Comparison of ENCODE assay signal across 19 cellular contexts in the genomic region with DNA sequence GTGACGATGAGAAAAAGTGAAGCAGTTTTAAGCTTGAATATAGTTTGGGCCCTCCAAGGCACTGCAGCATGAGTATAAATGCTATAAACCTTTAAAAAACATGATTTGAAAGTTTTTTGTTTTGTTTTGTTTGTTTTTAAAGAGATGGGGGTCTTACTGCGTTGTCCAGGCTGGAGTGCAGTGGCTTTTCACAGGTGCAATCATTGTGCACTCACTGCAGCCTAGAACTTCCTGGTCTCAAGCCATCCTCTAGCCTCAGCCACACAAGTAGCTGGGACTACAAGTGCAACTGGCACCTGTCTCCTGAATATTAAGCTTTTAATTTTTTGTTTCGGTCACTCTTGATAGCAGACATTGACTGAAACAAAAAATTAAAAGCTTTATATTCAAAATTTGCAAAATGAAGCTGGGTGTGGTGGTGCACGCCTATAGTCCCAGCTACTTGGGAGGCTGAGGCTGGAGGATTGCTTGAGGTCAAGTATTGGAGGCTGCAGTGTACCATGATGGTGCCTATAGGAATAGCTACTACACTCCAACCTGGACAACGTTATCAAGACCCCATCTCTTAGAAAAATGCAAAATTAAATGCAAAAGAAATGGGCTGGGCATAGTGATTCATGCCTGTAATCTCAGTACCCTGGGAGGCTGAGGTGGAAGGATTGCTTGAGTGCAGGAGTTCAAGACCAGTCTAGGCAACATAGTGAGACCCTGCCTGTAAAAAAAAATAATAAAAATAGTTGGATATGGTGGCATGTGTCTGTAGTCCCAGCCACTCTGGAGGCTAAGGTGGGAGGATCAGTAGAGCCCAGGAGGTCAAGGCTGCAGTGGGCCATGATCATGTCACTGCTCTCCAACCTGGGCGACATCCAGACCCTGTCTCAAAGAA. TPM values are rescaled to one million over a fixed set of nuclear protein-coding genes. Genes with fewer than 3 reads are reported as not detected.
DNase-seq lines count a peak whose midpoint lies in the region; ATAC-seq, FAIRE-seq and TF ChIP-seq lines count a peak whose summit lies in the region.
"Had no signal": no experiment of that assay in that cellular context is flagged by ENCODE, and none has a peak within 500 bp of the region (broad histone marks: within the 10 kb centered on the region; RNA-seq: fewer than 3 reads in every experiment).

No MANE protein-coding gene starts in this region.

- TF ChIP-seq RAD21 in HepG2 (CRISPR knock-in tag; IDR thresholded peaks at IDR 0.05), result no peak
- no peak for TF ChIP-seq RAD21 in H1 (IDR thresholded peaks at IDR 0.05 in 1 of 2, conservative IDR thresholded peaks at IDR 0.05 in 1 of 2; ENCODE audit: low read depth in 2 of 2, low read length in 2 of 2)

- H3K9ac ChIP-seq in HepG2 (ENCODE audit: insufficient read depth, low read depth, low read length), result no peak overlapping the region
- H3K9ac ChIP-seq in H1 (replicated peaks in 1 of 4; ENCODE audit: extremely low read depth in 1 of 4, low read depth in 3 of 4, low read length in 3 of 4), result no peak overlapping the region
- H3K9ac ChIP-seq: BLaER1, GM23248 had no signal

- no peak for DNase-seq in HepG2 (ENCODE audit: low spot score)
- DNase-seq in right lobe of liver, result no peak
- DNase-seq in H1 (ENCODE audit: low read depth in 1 of 2, low spot score in 2 of 2), result no peak
- DNase-seq in progenitor cell of endocrine pancreas (ENCODE audit: low spot score, unreplicated experiment), result no peak
- no peak for DNase-seq in activated naive CD4-positive, alpha-beta T cell treated with anti-CD3 and anti-CD28 coated beads, Interleukin-2, amount 50 U/mL, for 72 hours (ENCODE audit: low spot score in 2 of 2)
- DNase-seq in NCI-H526 treated with DMSO at 0.1 percent for 48 hours (lab: John Stamatoyannopoulos, UW), result no peak
- DNase-seq: Caco-2; CD4-positive, CD25-positive, alpha-beta regulatory T cell; CD8-positive, alpha-beta T cell; DMS153; DND-41; GM23248; HCEC 1CT had no signal

- intact Hi-C loops in HepG2 (cut with micrococcal nuclease; ENCODE audit: unreplicated experiment) (no loop called here), right lobe of liver (cut with DNase I) (no loop called here)

- no peak overlapping the region for H3K4me3 ChIP-seq in HepG2 (replicated peaks in 1 of 3; ENCODE audit: insufficient read depth in 1 of 3, low read depth in 2 of 3, low read length in 3 of 3)
- H3K4me3 ChIP-seq in right lobe of liver, result no peak overlapping the region
- no peak overlapping the region for H3K4me3 ChIP-seq in H1 (ENCODE audit: extremely low read depth in 1 of 4, insufficient read depth in 2 of 4, low read depth in 3 of 4, low read length in 4 of 4)
- H3K4me3 ChIP-seq: BLaER1, GM23248 had no signal

- FAIRE-seq in HepG2 (lab: Jason Lieb, UNC), result no peak
- FAIRE-seq in H1 (lab: Jason Lieb, UNC), result no peak
- FAIRE-seq: A204.1, GM19239 had no signal

- no peak overlapping the region for H4K91ac ChIP-seq in H1 (replicated peaks; ENCODE audit: insufficient read length, low read length)

- H2AK5ac ChIP-seq in H1 (ENCODE audit: low read depth, low read length), result no peak overlapping the region

- WGBS in HepG2 (ENCODE audit: low lambda C conversion rate), result 97% methylated on average over 6 of the region's 6 CpGs
- WGBS in right lobe of liver (ENCODE audit: insufficient coverage, low coverage, low lambda C conversion rate, missing lambda C conversion rate), result 96% methylated on average over 6 of the region's 6 CpGs
- WGBS in H1 (ENCODE audit: extremely low coverage in 1 of 2, insufficient coverage in 1 of 2, insufficient read length in 1 of 2, insufficient replicate concordance in 2 of 2, low coverage in 1 of 2, low lambda C conversion rate in 2 of 2, missing lambda C conversion rate in 1 of 2), 2 experiments, result 92% methylated on average over 6 of the region's 6 CpGs; no CpG with 5 or more reads in 1 of the 2 experiments

- no peak overlapping the region for H3K27ac ChIP-seq in HepG2 (ENCODE audit: extremely low read length, insufficient read depth, low read length)
- no peak overlapping the region for H3K27ac ChIP-seq in right lobe of liver
- no peak overlapping the region for H3K27ac ChIP-seq in H1 (ENCODE audit: low read depth, low read length)
- H3K27ac ChIP-seq: 22Rv1, BLaER1, C4-2B, GM23248 had no signal

- H3K4me2 ChIP-seq in HepG2 (ENCODE audit: low read depth, low read length) (no peak overlapping the region), H1 (ENCODE audit: insufficient read depth in 1 of 2, low read depth in 2 of 2, low read length in 2 of 2) (no peak overlapping the region)
- H3K4me2 ChIP-seq: BLaER1 had no signal

- TF ChIP-seq CTCF in HepG2 (CRISPR knock-in tag; IDR thresholded peaks at IDR 0.05) (no peak), right lobe of liver (IDR thresholded peaks at IDR 0.05) (no peak), H1 (IDR thresholded peaks at IDR 0.05; ENCODE audit: control extremely low read depth in 1 of 3, insufficient read depth in 1 of 3, low read depth in 1 of 3, low read length in 3 of 3) (no peak), progenitor cell of endocrine pancreas (IDR thresholded peaks at IDR 0.05; ENCODE audit: unreplicated experiment) (no peak)

- no peak overlapping the region for H4K5ac ChIP-seq in H1 (ENCODE audit: insufficient read length, low read depth, low read length)

- no peak overlapping the region for H2BK120ac ChIP-seq in H1 (replicated peaks; ENCODE audit: low read depth, low read length)

- ATAC-seq in HepG2 (no peak), right lobe of liver (no peak)
- ATAC-seq in activated naive CD4-positive, alpha-beta T cell treated with anti-CD3 and anti-CD28 coated beads, Interleukin-2, amount 50 U/mL, for 72 hours, result no peak
- ATAC-seq: CD8-positive, alpha-beta T cell had no signal

- H3K4me3 Mint-ChIP-seq in progenitor cell of endocrine pancreas (ENCODE audit: low read depth), result no peak overlapping the region
- H3K4me3 Mint-ChIP-seq: B cell; CD4-positive, CD25-positive, alpha-beta regulatory T cell; CD8-positive, alpha-beta T cell had no signal

- H3K14ac ChIP-seq in H1 (ENCODE audit: insufficient read length), result no peak overlapping the region

- in situ Hi-C loops in HepG2 (cut with HindIII; ENCODE audit: extremely low pct_ligation_motif_present, low pct_unique_long_range_greater_than_20kb), result no loop called here

- no peaks in the 10 kb centered on the region for H3K79me1 ChIP-seq in H1 (ENCODE audit: low read depth, low read length)

- TF ChIP-seq EP300 in HepG2 (IDR thresholded peaks at IDR 0.05; ENCODE audit: low read depth in 2 of 2, low read length in 2 of 2), result no peak
- no peak for TF ChIP-seq EP300 in HepG2 (CRISPR knock-in tag; IDR thresholded peaks at IDR 0.05; ENCODE audit: borderline replicate concordance)
- TF ChIP-seq EP300 in H1 (IDR thresholded peaks at IDR 0.05; ENCODE audit: borderline replicate concordance in 1 of 2, low read depth in 2 of 2, low read length in 2 of 2), result no peak

- no peak overlapping the region for H2BK12ac ChIP-seq in H1 (ENCODE audit: low read depth, low read length)

- H4K8ac ChIP-seq in H1 (ENCODE audit: extremely low read depth, insufficient read depth, low read length), result 0 out of 2 replicates have a peak overlapping the region, but pooled peaks have one; percentile 42

- peaks cover under 1% of the 10 kb centered on the region; the same call in 1 of the 2 replicates for H4K20me1 ChIP-seq in HepG2 (ENCODE audit: insufficient read depth, low read length)
- peaks cover 0 to 5% of the 10 kb centered on the region in 2 experiments for H4K20me1 ChIP-seq in H1 (replicated peaks in 1 of 2; ENCODE audit: control insufficient read depth in 1 of 2, insufficient read depth in 2 of 2, low read length in 2 of 2)
- H4K20me1 ChIP-seq: BLaER1 had no signal

- no peak overlapping the region for H2BK5ac ChIP-seq in H1 (ENCODE audit: low read depth, low read length)

- H3K23me2 ChIP-seq in H1 (ENCODE audit: low read depth, low read length), result no peaks in the 10 kb centered on the region

- H3K9me3 Mint-ChIP-seq in progenitor cell of endocrine pancreas (ENCODE audit: low read depth), result no peaks in the 10 kb centered on the region
- H3K9me3 Mint-ChIP-seq in activated naive CD4-positive, alpha-beta T cell treated with anti-CD3 and anti-CD28 coated beads, Interleukin-2, amount 50 U/mL, for 72 hours, result no peaks in the 10 kb centered on the region
- H3K9me3 Mint-ChIP-seq: CD4-positive, CD25-positive, alpha-beta regulatory T cell; CD8-positive, alpha-beta T cell had no signal

- no peak overlapping the region for H3K4ac ChIP-seq in H1 (replicated peaks; ENCODE audit: insufficient read length, low read depth, low read length)

- no TSS peak for BruUV-seq in HepG2 (replicated peaks; lab: Mats Ljungman, UMichigan)

- peaks cover 13% of the 10 kb centered on the region for H3K4me1 Mint-ChIP-seq in progenitor cell of endocrine pancreas (ENCODE audit: low read depth)

- peak overlapping the region; percentile 33 for H3K27ac Mint-ChIP-seq in progenitor cell of endocrine pancreas
- H3K27ac Mint-ChIP-seq in activated naive CD4-positive, alpha-beta T cell treated with anti-CD3 and anti-CD28 coated beads, Interleukin-2, amount 50 U/mL, for 72 hours, result no peak overlapping the region
- H3K27ac Mint-ChIP-seq: B cell; CD4-positive, CD25-positive, alpha-beta regulatory T cell; CD8-positive, alpha-beta T cell had no signal

- CTCF ChIA-PET in HepG2 (lab: Yijun Ruan, JAX; ENCODE audit: low intra/inter-chr PET ratio, low total read pairs), result no interaction called here
- CTCF ChIA-PET in H1 (lab: Charles Lee; ENCODE audit: partially characterized antibody), result interaction anchor here (0.6 to 7.9 kb wide), 11 partner anchors 8 to 309 kb away, joined by 3 to 39 read pairs (median 4); no protein-coding TSS in a partner anchor

- H3K23ac ChIP-seq in H1 (ENCODE audit: insufficient read length), result no peak overlapping the region

- no peaks in the 10 kb centered on the region for H3K27me3 Mint-ChIP-seq in progenitor cell of endocrine pancreas
- H3K27me3 Mint-ChIP-seq: B cell; CD4-positive, CD25-positive, alpha-beta regulatory T cell had no signal

- H3K18ac ChIP-seq in H1 (ENCODE audit: extremely low read depth, low read length), result no peak overlapping the region

- H2AFZ ChIP-seq in HepG2 (ENCODE audit: low read length), result no peak overlapping the region
- no peak overlapping the region for H2AFZ ChIP-seq in H1 (ENCODE audit: low read length)
- H2AFZ ChIP-seq: GM23248 had no signal

- 0 out of 4 replicates have a peak, but pooled peaks have one; percentile 5 to 39 for TF ChIP-seq POLR2A in HepG2 (IDR thresholded peaks at IDR 0.05; ENCODE audit: insufficient read depth in 1 of 2, low read depth in 2 of 2, low read length in 2 of 2)
- no peak for TF ChIP-seq POLR2A in right lobe of liver (IDR thresholded peaks at IDR 0.05)
- TF ChIP-seq POLR2A in H1 (IDR thresholded peaks at IDR 0.05; ENCODE audit: control extremely low read depth in 1 of 2, low read depth in 2 of 2, low read length in 2 of 2), result no peak

- H3K56ac ChIP-seq in H1 (replicated peaks; ENCODE audit: insufficient read length, low read depth, low read length), result no peak overlapping the region

- H3K79me2 ChIP-seq in HepG2 (ENCODE audit: insufficient read depth, low read length) (no peaks in the 10 kb centered on the region), H1 (ENCODE audit: control insufficient read depth in 1 of 2, insufficient read depth in 2 of 2, low read length in 2 of 2) (peaks cover 0 to 6% of the 10 kb centered on the region in 2 experiments; a peak in 1 of 4 replicates)

- H3K36me3 Mint-ChIP-seq in progenitor cell of endocrine pancreas (ENCODE audit: insufficient read depth), result peaks cover 14% of the 10 kb centered on the region
- no peaks in the 10 kb centered on the region for H3K36me3 Mint-ChIP-seq in activated naive CD4-positive, alpha-beta T cell treated with anti-CD3 and anti-CD28 coated beads, Interleukin-2, amount 50 U/mL, for 72 hours

- POLR2A ChIA-PET in HepG2 (lab: Yijun Ruan, JAX) (interaction anchor here (1.0 to 11.8 kb wide), 5 partner anchors 9 to 279 kb away, joined by 3 to 160 read pairs (median 5); a partner anchor contains a TSS), H1 (lab: Charles Lee; ENCODE audit: partially characterized antibody) (interaction anchor here (0.7 to 2.8 kb wide), 6 partner anchors 9 to 130 kb away, joined by 3 to 28 read pairs (median 3); a partner anchor contains a TSS)

- no peak overlapping the region for H2BK15ac ChIP-seq in H1 (ENCODE audit: low read length)

- H2BK20ac ChIP-seq in H1 (ENCODE audit: low read length), result no peak overlapping the region

- H3K4me1 ChIP-seq in HepG2 (ENCODE audit: insufficient read depth, low read length) (peaks cover 33% of the 10 kb centered on the region), right lobe of liver (peaks cover 0 to 19% (median 9%) of the 10 kb centered on the region in 4 donors), H1 (replicated peaks in 1 of 4; ENCODE audit: control insufficient read depth in 3 of 4, insufficient read depth in 4 of 4, low read length in 3 of 4) (peaks cover 0 to 5% (median 0%) of the 10 kb centered on the region in 4 experiments; a peak in 1 of 7 replicates)

- H3K36me3 ChIP-seq in HepG2 (replicated peaks in 1 of 2; ENCODE audit: control insufficient read depth in 1 of 2, insufficient read depth in 2 of 2, low read length in 2 of 2), result peaks cover 8 to 15% of the 10 kb centered on the region in 2 experiments
- peaks cover 0 to 25% (median 10%) of the 10 kb centered on the region in 4 donors for H3K36me3 ChIP-seq in right lobe of liver
- H3K36me3 ChIP-seq in H1 (ENCODE audit: control insufficient read depth in 2 of 4, insufficient read depth in 4 of 4, low read length in 3 of 4), result peaks cover 0 to 76% (median 12%) of the 10 kb centered on the region in 4 experiments; a peak in 6 of 8 replicates

- H3K9me3 ChIP-seq in HepG2 (ENCODE audit: low read length), result no peaks in the 10 kb centered on the region
- no peaks in the 10 kb centered on the region for H3K9me3 ChIP-seq in right lobe of liver
- H3K9me3 ChIP-seq in H1 (ENCODE audit: insufficient read depth in 2 of 2, low read depth in 1 of 2, low read length in 1 of 2), result no peaks in the 10 kb centered on the region
- H3K9me3 ChIP-seq: BLaER1, Caco-2 had no signal

- H3K27me3 ChIP-seq in HepG2 (ENCODE audit: control insufficient read depth in 1 of 2, insufficient read depth in 2 of 2, low read length in 2 of 2) (no peaks in the 10 kb centered on the region), right lobe of liver (no peaks in the 10 kb centered on the region), H1 (replicated peaks in 1 of 4; ENCODE audit: control insufficient read depth in 3 of 4, extremely low read depth in 1 of 4, insufficient read depth in 3 of 4, low read length in 3 of 4) (no peaks in the 10 kb centered on the region)
- H3K27me3 ChIP-seq: BLaER1 had no signal

RNA-seq across cellular contexts. Expression of a gene that starts 15.0 kb away (rescaled TPM):
- total RNA-seq in HepG2 (2016; rRNA removed; fragmentation: Illumina TruSeq; extraction: Trizol) (28.9 and 34.3 TPM in 2 replicates), right lobe of liver (10 to 100 TPM; 18.5 to 37.4 (median 29.3) TPM), progenitor cell of endocrine pancreas (238 and 247 TPM in 2 replicates)
- 3.1 and 4.0 TPM in 2 replicates for total RNA-seq in HepG2 (2016; cell fraction: cytosol; rRNA removed; fragmentation: Illumina TruSeq; extraction: Trizol; ENCODE audit: low read depth)
- 27.1 and 33.9 TPM in 2 replicates for total RNA-seq in HepG2 (2016; cell fraction: insoluble cytoplasmic fraction; rRNA removed; fragmentation: Illumina TruSeq; extraction: Trizol)
- total RNA-seq in HepG2 (2016; cell fraction: membrane; rRNA removed; fragmentation: Illumina TruSeq; extraction: Trizol), result 17.9 and 18.6 TPM in 2 replicates
- total RNA-seq in HepG2 (2016; cell fraction: nucleus; rRNA removed; fragmentation: Illumina TruSeq; extraction: Trizol), result 49.9 and 55.0 TPM in 2 replicates
- polyA plus RNA-seq in HepG2 (2011; rRNA removed) (25.3 and 29.1 TPM in 2 replicates), H1 (2011; rRNA removed) (13.4 and 20.2 TPM in 2 replicates)
- 17.7 and 21.9 TPM in 2 replicates for polyA plus RNA-seq in HepG2 (2011; cell fraction: cytosol; rRNA removed)
- polyA plus RNA-seq in HepG2 (2011; cell fraction: nucleus; rRNA removed), result 46.8 and 48.3 TPM in 2 replicates
- polyA plus RNA-seq in HepG2 (2012), result 41.5 and 51.6 TPM in 2 replicates
- 1.9 and 2.0 TPM in 2 replicates for polyA plus RNA-seq in HepG2 (2016; cell fraction: cytosol; fragmentation: Illumina TruSeq; extraction: Trizol; ENCODE audit: low read depth)
- polyA plus RNA-seq in HepG2 (2016; cell fraction: insoluble cytoplasmic fraction; fragmentation: Illumina TruSeq; extraction: Trizol; ENCODE audit: low read depth), result 21.1 and 22.9 TPM in 2 replicates
- 6.8 and 7.4 TPM in 2 replicates for polyA plus RNA-seq in HepG2 (2016; cell fraction: membrane; fragmentation: Illumina TruSeq; extraction: Trizol; ENCODE audit: low read depth)
- 38.4 and 40.1 TPM in 2 replicates for polyA plus RNA-seq in HepG2 (2016; cell fraction: nucleus; fragmentation: Illumina TruSeq; extraction: Trizol; ENCODE audit: insufficient read depth, low read depth)
- polyA minus RNA-seq in HepG2 (2011; rRNA and poly(A)+ RNA removed; ENCODE audit: low replicate concordance), result 4.3 and 130 TPM in 2 replicates
- 61.0 and 69.9 TPM in 2 replicates for polyA minus RNA-seq in HepG2 (2011; cell fraction: cytosol; rRNA and poly(A)+ RNA removed)
- polyA minus RNA-seq in HepG2 (2011; cell fraction: nucleus; rRNA and poly(A)+ RNA removed), result 116 and 135 TPM in 2 replicates
- total RNA-seq in H1 (2021; fragmentation: NEBNext Ultra II Directional; extraction: Animal tissue kit (Norgen Biotek cat#: 25700)), result 55.2 and 56.6 TPM in 2 replicates
- polyA plus RNA-seq in H1 (2011; cell fraction: cytosol; rRNA removed), result 15.8 TPM
- polyA plus RNA-seq in H1 (2011; cell fraction: nucleus; rRNA removed), result 21.3 TPM
- 14.2 to 20.0 TPM (median 15.9 TPM) in 4 replicates for polyA plus RNA-seq in H1 (2012, experiment 1 of 2)
- 4.5 TPM for polyA plus RNA-seq in H1 (2012, experiment 2 of 2)
- polyA plus RNA-seq in H1 (2013, experiment 1 of 2), result 33.6 TPM
- polyA plus RNA-seq in H1 (2013, experiment 2 of 2), result 37.1 TPM
- polyA minus RNA-seq in H1 (2011; rRNA and poly(A)+ RNA removed), result 30.0 and 33.0 TPM in 2 replicates
- polyA minus RNA-seq in H1 (2011; cell fraction: cytosol; rRNA and poly(A)+ RNA removed), result 44.0 TPM
- polyA minus RNA-seq in H1 (2011; cell fraction: nucleus; rRNA and poly(A)+ RNA removed), result 60.7 TPM
- total RNA-seq in activated naive CD4-positive, alpha-beta T cell treated with anti-CD3 and anti-CD28 coated beads, Interleukin-2, amount 50 U/mL, for 72 hours, result 1 to 10 TPM; 1.6 to 4.7 TPM

RNA-seq across cellular contexts. Expression of a gene that starts 43.3 kb away (rescaled TPM):
- total RNA-seq in HepG2 (2016; rRNA removed; fragmentation: Illumina TruSeq; extraction: Trizol) (12.5 and 20.2 TPM in 2 replicates), right lobe of liver (10 to 100 TPM in 2 of 6 experiments, 1 to 10 TPM in 4; 7.1 to 11.9 (median 9.4) TPM), progenitor cell of endocrine pancreas (18.8 and 25.4 TPM in 2 replicates)
- 27.0 and 29.5 TPM in 2 replicates for total RNA-seq in HepG2 (2016; cell fraction: cytosol; rRNA removed; fragmentation: Illumina TruSeq; extraction: Trizol; ENCODE audit: low read depth)
- total RNA-seq in HepG2 (2016; cell fraction: insoluble cytoplasmic fraction; rRNA removed; fragmentation: Illumina TruSeq; extraction: Trizol), result 10.0 and 17.8 TPM in 2 replicates
- 33.7 and 38.3 TPM in 2 replicates for total RNA-seq in HepG2 (2016; cell fraction: membrane; rRNA removed; fragmentation: Illumina TruSeq; extraction: Trizol)
- 16.4 and 19.2 TPM in 2 replicates for total RNA-seq in HepG2 (2016; cell fraction: nucleus; rRNA removed; fragmentation: Illumina TruSeq; extraction: Trizol)
- polyA plus RNA-seq in HepG2 (2011; rRNA removed) (13.8 and 16.2 TPM in 2 replicates), H1 (2011; rRNA removed) (10.0 and 13.3 TPM in 2 replicates)
- 6.9 and 11.0 TPM in 2 replicates for polyA plus RNA-seq in HepG2 (2011; cell fraction: cytosol; rRNA removed)
- polyA plus RNA-seq in HepG2 (2011; cell fraction: nucleus; rRNA removed), result 9.8 and 10.3 TPM in 2 replicates
- 17.2 and 21.4 TPM in 2 replicates for polyA plus RNA-seq in HepG2 (2012)
- polyA plus RNA-seq in HepG2 (2016; cell fraction: cytosol; fragmentation: Illumina TruSeq; extraction: Trizol; ENCODE audit: low read depth), result 43.2 and 48.7 TPM in 2 replicates
- 35.4 and 41.7 TPM in 2 replicates for polyA plus RNA-seq in HepG2 (2016; cell fraction: insoluble cytoplasmic fraction; fragmentation: Illumina TruSeq; extraction: Trizol; ENCODE audit: low read depth)
- polyA plus RNA-seq in HepG2 (2016; cell fraction: membrane; fragmentation: Illumina TruSeq; extraction: Trizol; ENCODE audit: low read depth), result 77.8 and 84.1 TPM in 2 replicates
- 34.4 and 39.4 TPM in 2 replicates for polyA plus RNA-seq in HepG2 (2016; cell fraction: nucleus; fragmentation: Illumina TruSeq; extraction: Trizol; ENCODE audit: insufficient read depth, low read depth)
- 3.2 and 9.0 TPM in 2 replicates for polyA minus RNA-seq in HepG2 (2011; rRNA and poly(A)+ RNA removed; ENCODE audit: low replicate concordance)
- 16.2 and 19.4 TPM in 2 replicates for polyA minus RNA-seq in HepG2 (2011; cell fraction: cytosol; rRNA and poly(A)+ RNA removed)
- 19.1 and 23.7 TPM in 2 replicates for polyA minus RNA-seq in HepG2 (2011; cell fraction: nucleus; rRNA and poly(A)+ RNA removed)
- total RNA-seq in H1 (2021; fragmentation: NEBNext Ultra II Directional; extraction: Animal tissue kit (Norgen Biotek cat#: 25700)), result 35.4 and 36.2 TPM in 2 replicates
- polyA plus RNA-seq in H1 (2011; cell fraction: cytosol; rRNA removed), result 14.2 TPM
- polyA plus RNA-seq in H1 (2011; cell fraction: nucleus; rRNA removed), result 15.5 TPM
- 14.6 to 24.3 TPM (median 18.2 TPM) in 4 replicates for polyA plus RNA-seq in H1 (2012, experiment 1 of 2)
- polyA plus RNA-seq in H1 (2012, experiment 2 of 2), result 5.1 TPM
- polyA plus RNA-seq in H1 (2013, experiment 1 of 2), result 33.4 TPM
- 31.5 TPM for polyA plus RNA-seq in H1 (2013, experiment 2 of 2)
- polyA minus RNA-seq in H1 (2011; rRNA and poly(A)+ RNA removed), result 16.6 and 23.9 TPM in 2 replicates
- 16.3 TPM for polyA minus RNA-seq in H1 (2011; cell fraction: cytosol; rRNA and poly(A)+ RNA removed)
- polyA minus RNA-seq in H1 (2011; cell fraction: nucleus; rRNA and poly(A)+ RNA removed), result 24.5 TPM
- 1 to 10 TPM; 4.4 to 5.6 TPM for total RNA-seq in activated naive CD4-positive, alpha-beta T cell treated with anti-CD3 and anti-CD28 coated beads, Interleukin-2, amount 50 U/mL, for 72 hours

Comparison
In these comparisons a context has a peak if more than half of its experiments do, and no peak if none do; other contexts are left out.
1. POLR2A ChIP-seq: peak in HepG2 (2 of 2); none in right lobe of liver (single experiment) and H1 (0 of 2).